In the genomic region with DNA sequence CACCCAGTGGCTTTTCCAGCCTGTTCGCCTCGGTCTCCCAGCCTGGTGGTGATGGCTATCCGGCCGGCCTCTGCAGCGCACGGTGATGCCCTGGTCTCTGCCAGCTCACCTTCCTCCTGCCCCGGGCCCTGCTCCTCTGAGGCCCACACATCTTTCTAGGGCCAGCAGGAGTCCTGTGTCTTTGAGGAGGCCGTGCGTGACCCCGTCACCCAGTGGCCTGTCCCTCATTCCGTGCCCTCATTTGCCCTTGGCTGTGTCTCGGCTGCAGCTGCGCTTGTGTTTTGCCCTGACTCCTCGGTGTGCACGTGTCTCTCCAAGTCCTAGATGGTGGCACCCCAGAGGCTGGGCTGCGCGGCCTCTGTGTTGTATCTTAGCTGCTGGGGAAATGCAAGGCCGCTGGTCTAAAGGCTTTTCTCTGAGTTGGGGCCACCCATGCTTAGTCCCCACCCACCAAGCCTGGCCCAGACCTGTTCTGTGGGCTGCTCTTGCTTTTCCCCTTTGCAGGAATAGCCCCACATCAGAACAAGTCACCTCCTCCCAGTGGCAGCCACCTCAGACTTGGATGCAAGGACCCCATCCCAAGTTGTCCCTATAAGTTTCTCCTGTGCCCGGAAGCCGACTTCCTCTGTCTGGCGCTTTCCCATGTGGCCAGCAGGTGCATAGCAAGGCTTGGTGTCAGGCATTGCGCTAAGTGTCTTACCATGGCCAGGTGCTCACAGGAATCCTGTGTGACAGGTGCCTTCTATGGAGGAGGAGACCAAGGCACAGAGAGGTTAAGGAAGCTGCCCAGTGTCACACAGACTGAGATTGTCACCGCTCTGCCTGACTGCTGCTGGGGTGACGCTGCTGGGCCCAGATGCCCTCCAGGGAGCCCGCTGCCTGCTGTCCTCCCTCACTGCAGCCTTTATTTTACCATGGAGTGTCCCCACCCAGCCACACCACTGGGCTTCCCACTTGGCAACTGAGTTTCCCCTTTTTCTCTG, we compare ENCODE assay signal across 19 cellular contexts.
DNase-seq lines count a peak whose midpoint lies in the region; ATAC-seq and TF ChIP-seq lines count a peak whose summit lies in the region.
"Had no signal": no experiment of that assay in that cellular context is flagged by ENCODE, and none has a peak within 500 bp of the region (broad histone marks: within the 10 kb centered on the region; RNA-seq: fewer than 3 reads in every experiment).

No MANE protein-coding gene starts in this region.

- peaks cover 37% of the 10 kb centered on the region for H4K20me1 ChIP-seq in neural progenitor cell (ENCODE audit: low read depth)

- H3K27ac ChIP-seq in foreskin keratinocyte, result no peak overlapping the region
- no peak overlapping the region for H3K27ac ChIP-seq in neural progenitor cell
- H3K27ac ChIP-seq: C4-2B, cardiac muscle cell, esophagus squamous epithelium had no signal

- peaks cover 2% of the 10 kb centered on the region for H3F3A ChIP-seq in neural progenitor cell (ENCODE audit: low read depth)

- no peaks in the 10 kb centered on the region for H3K4me1 ChIP-seq in foreskin keratinocyte
- peaks cover 26% of the 10 kb centered on the region for H3K4me1 ChIP-seq in neural progenitor cell

- H3K9me3 Mint-ChIP-seq in neural progenitor cell, result peaks cover 3% of the 10 kb centered on the region
- H3K9me3 Mint-ChIP-seq: activated CD4-positive, alpha-beta memory T cell treated with anti-CD3 and anti-CD28 coated beads, Interleukin-2, amount 10 ng/mL, durations not matched to agents 7 days and 5 days; stimulated activated memory B cell treated with anti-CD40 and anti-IgM and Interleukin-4, amounts not matched to agents 10 μg/mL and 1 μg/mL and 100 μg/mL, for 72 hours had no signal

- peaks cover 36% of the 10 kb centered on the region for H3K4me1 Mint-ChIP-seq in neural progenitor cell
- H3K4me1 Mint-ChIP-seq: activated CD4-positive, alpha-beta memory T cell treated with anti-CD3 and anti-CD28 coated beads, Interleukin-2, amount 10 ng/mL, durations not matched to agents 7 days and 5 days; stimulated activated memory B cell treated with anti-CD40 and anti-IgM and Interleukin-4, amounts not matched to agents 10 μg/mL and 1 μg/mL and 100 μg/mL, for 72 hours had no signal

- no peak for TF ChIP-seq CTCF in foreskin keratinocyte (conservative IDR thresholded peaks at IDR 0.05)
- peak; percentile 9 for TF ChIP-seq CTCF in neural progenitor cell (IDR thresholded peaks at IDR 0.05)

- H2AFZ ChIP-seq in neural progenitor cell (replicated peaks), result no peak overlapping the region

- H3K27me3 ChIP-seq in foreskin keratinocyte, result no peaks in the 10 kb centered on the region
- H3K27me3 ChIP-seq in neural progenitor cell, result no peaks in the 10 kb centered on the region
- H3K27me3 ChIP-seq: cardiac muscle cell, esophagus squamous epithelium had no signal

- no peaks in the 10 kb centered on the region for H3K36me3 Mint-ChIP-seq in neural progenitor cell
- H3K36me3 Mint-ChIP-seq: stimulated activated memory B cell treated with anti-CD40 and anti-IgM and Interleukin-4, amounts not matched to agents 10 μg/mL and 1 μg/mL and 100 μg/mL, for 72 hours had no signal

- peaks cover 7% of the 10 kb centered on the region for H3K27me3 Mint-ChIP-seq in neural progenitor cell (ENCODE audit: insufficient read depth, low read depth)
- H3K27me3 Mint-ChIP-seq: activated CD4-positive, alpha-beta memory T cell treated with anti-CD3 and anti-CD28 coated beads, Interleukin-2, amount 10 ng/mL, durations not matched to agents 7 days and 5 days had no signal

- intact Hi-C loops in head of caudate nucleus (cut with DNase I), result no loop called here

- DNase-seq in COLO668 (lab: John Stamatoyannopoulos, UW; ENCODE audit: unreplicated experiment), result peak; percentile 1
- peak; percentile 16 for DNase-seq in HT-29 (ENCODE audit: low spot score)
- DNase-seq in foreskin keratinocyte, result no peak
- DNase-seq in neural progenitor cell (ENCODE audit: low spot score), result no peak
- DNase-seq in head of caudate nucleus, result no peak
- no peak for DNase-seq in kidney tubule cell (ENCODE audit: low spot score)
- no peak for DNase-seq in central memory CD4-positive, alpha-beta T cell
- DNase-seq in NOMO-1 treated with DMSO at 0.1 percent for 48 hours (lab: John Stamatoyannopoulos, UW; ENCODE audit: unreplicated experiment), result no peak
- DNase-seq: ACHN; activated CD4-positive, alpha-beta memory T cell treated with anti-CD3 and anti-CD28 coated beads, Interleukin-2, amount 10 ng/mL, durations not matched to agents 7 days and 5 days; esophagus squamous epithelium; KBM-7; MV-4-11; NCI-H1694 treated with DMSO at 0.1 percent for 48 hours; stimulated activated CD4-positive, alpha-beta T cell treated with anti-CD3 and anti-CD28 coated beads, Interleukin-1b, Interleukin-23, amount 100 ng/mL, for 48 hours had no signal

- no peak overlapping the region for H3K9ac ChIP-seq in neural progenitor cell

- peak; percentile 15 for ATAC-seq in foreskin keratinocyte
- ATAC-seq: Panc1; stimulated activated memory B cell treated with anti-CD40 and anti-IgM and Interleukin-4, amounts not matched to agents 10 μg/mL and 1 μg/mL and 100 μg/mL, for 72 hours had no signal

- no peak overlapping the region for H3K4me3 ChIP-seq in neural progenitor cell
- H3K4me3 ChIP-seq: cardiac muscle cell, esophagus squamous epithelium had no signal

- H3K36me3 ChIP-seq in neural progenitor cell, result no peaks in the 10 kb centered on the region
- H3K36me3 ChIP-seq: cardiac muscle cell, esophagus squamous epithelium had no signal

- H3K4me3 Mint-ChIP-seq in neural progenitor cell, result no peak overlapping the region
- H3K4me3 Mint-ChIP-seq: activated CD4-positive, alpha-beta memory T cell treated with anti-CD3 and anti-CD28 coated beads, Interleukin-2, amount 10 ng/mL, durations not matched to agents 7 days and 5 days; stimulated activated memory B cell treated with anti-CD40 and anti-IgM and Interleukin-4, amounts not matched to agents 10 μg/mL and 1 μg/mL and 100 μg/mL, for 72 hours had no signal

- no peak overlapping the region for H3K4me2 ChIP-seq in neural progenitor cell

- no peaks in the 10 kb centered on the region for H3K9me3 ChIP-seq in neural progenitor cell (ENCODE audit: low read depth)
- H3K9me3 ChIP-seq: esophagus squamous epithelium had no signal

- H3K27ac Mint-ChIP-seq in neural progenitor cell, result peak overlapping the region; percentile 29
- H3K27ac Mint-ChIP-seq: activated CD4-positive, alpha-beta memory T cell treated with anti-CD3 and anti-CD28 coated beads, Interleukin-2, amount 10 ng/mL, durations not matched to agents 7 days and 5 days; stimulated activated memory B cell treated with anti-CD40 and anti-IgM and Interleukin-4, amounts not matched to agents 10 μg/mL and 1 μg/mL and 100 μg/mL, for 72 hours had no signal

- H3K79me2 ChIP-seq in neural progenitor cell (ENCODE audit: low read depth), result no peaks in the 10 kb centered on the region

Comparison
In these comparisons a context has a peak if more than half of its experiments do, and no peak if none do; other contexts are left out.
1. DNase-seq: peak in COLO668 (single experiment) and HT-29 (single experiment); none in foreskin keratinocyte (0 of 2), neural progenitor cell (single experiment), head of caudate nucleus (0 of 42), kidney tubule cell (single experiment), central memory CD4-positive, alpha-beta T cell (single experiment) and NOMO-1 treated with DMSO at 0.1 percent for 48 hours (single experiment).